Comparison of ENCODE assay signal across 1 cellular context in genomic region chr4:992297-993110, GRCh38.
TF ChIP-seq lines count a peak whose summit lies in the region.

No MANE protein-coding gene starts in this region.

TF ChIP-seq in HepG2, 621 proteins besides CTCF, POLR2A, EP300 and RAD21 (continued from another document and continues in another):
- TF ChIP-seq ARID4A (CRISPR knock-in tag; IDR thresholded peaks at IDR 0.05; ENCODE audit: borderline replicate concordance): peak; percentile 85; the same call in 1 of the 2 replicates
- peak; percentile 92 for TF ChIP-seq TARDBP (CRISPR knock-in tag; IDR thresholded peaks at IDR 0.05)
- TF ChIP-seq ZNF230 (CRISPR knock-in tag; IDR thresholded peaks at IDR 0.05): peak; percentile 43; the same call in 1 of the 2 replicates
- 0 out of 2 replicates have a peak, but pooled peaks have one; percentile 35 for TF ChIP-seq ZBTB7B (CRISPR knock-in tag; IDR thresholded peaks at IDR 0.05)
- TF ChIP-seq ZSCAN31 (CRISPR knock-in tag; IDR thresholded peaks at IDR 0.05; ENCODE audit: low read depth): peak; percentile 33
- TF ChIP-seq XRCC5 (optimal IDR thresholded peaks at IDR 0.05; ENCODE audit: low read length): peak; percentile 78
- TF ChIP-seq TFDP1 (CRISPR knock-in tag; IDR thresholded peaks at IDR 0.05; ENCODE audit: borderline replicate concordance): peak; percentile 50; the same call in 1 of the 2 replicates
- no peak for TF ChIP-seq IKZF4 (CRISPR knock-in tag; IDR thresholded peaks at IDR 0.05; ENCODE audit: borderline replicate concordance, low read depth, not compliant biosample characterization)
- TF ChIP-seq HIVEP1 (CRISPR knock-in tag; IDR thresholded peaks at IDR 0.05): peak; percentile 82; the same call in 1 of the 2 replicates
- TF ChIP-seq ETV5 (CRISPR knock-in tag; IDR thresholded peaks at IDR 0.05; ENCODE audit: borderline replicate concordance): peak; percentile 100
- no peak for TF ChIP-seq LCORL (IDR thresholded peaks at IDR 0.05)
- TF ChIP-seq LCORL (CRISPR knock-in tag; IDR thresholded peaks at IDR 0.05): peak; percentile 83
- TF ChIP-seq ZNF646 (CRISPR knock-in tag; IDR thresholded peaks at IDR 0.05): no peak
- peak; percentile 70; the same call in 1 of the 2 replicates for TF ChIP-seq ZNF143 (CRISPR knock-in tag; IDR thresholded peaks at IDR 0.05)
- TF ChIP-seq ZBTB25 (CRISPR knock-in tag; IDR thresholded peaks at IDR 0.05): peak; percentile 84
- peak; percentile 50; the same call in 1 of the 2 replicates for TF ChIP-seq TSC22D2 (CRISPR knock-in tag; IDR thresholded peaks at IDR 0.05; ENCODE audit: borderline replicate concordance)
- TF ChIP-seq ZNF256 (CRISPR knock-in tag; conservative IDR thresholded peaks at IDR 0.05): no peak
- 0 out of 2 replicates have a peak, but pooled peaks have one; percentile 92 for TF ChIP-seq SMAD3 (CRISPR knock-in tag; IDR thresholded peaks at IDR 0.05)
- peak; percentile 97 for TF ChIP-seq NR2F6 (IDR thresholded peaks at IDR 0.05)
- TF ChIP-seq NR2F6 (CRISPR knock-in tag; IDR thresholded peaks at IDR 0.05): peak; percentile 99
- peak; percentile 98 for TF ChIP-seq SP5 (CRISPR knock-in tag; IDR thresholded peaks at IDR 0.05; ENCODE audit: borderline replicate concordance, low read depth)
- no peak for TF ChIP-seq ATM (IDR thresholded peaks at IDR 0.05; ENCODE audit: borderline replicate concordance)
- TF ChIP-seq PRMT3 (CRISPR knock-in tag; IDR thresholded peaks at IDR 0.05; ENCODE audit: borderline replicate concordance, low read depth): 0 out of 2 replicates have a peak, but pooled peaks have one; percentile 27
- TF ChIP-seq POLR2AphosphoS5 (IDR thresholded peaks at IDR 0.05; ENCODE audit: low read depth, low read length): peak; percentile 93
- no peak for TF ChIP-seq ZNF234 (CRISPR knock-in tag; conservative IDR thresholded peaks at IDR 0.05)
- TF ChIP-seq WIZ (CRISPR knock-in tag; IDR thresholded peaks at IDR 0.05): 0 out of 2 replicates have a peak, but pooled peaks have one; percentile 32
- TF ChIP-seq, protein P1, sequence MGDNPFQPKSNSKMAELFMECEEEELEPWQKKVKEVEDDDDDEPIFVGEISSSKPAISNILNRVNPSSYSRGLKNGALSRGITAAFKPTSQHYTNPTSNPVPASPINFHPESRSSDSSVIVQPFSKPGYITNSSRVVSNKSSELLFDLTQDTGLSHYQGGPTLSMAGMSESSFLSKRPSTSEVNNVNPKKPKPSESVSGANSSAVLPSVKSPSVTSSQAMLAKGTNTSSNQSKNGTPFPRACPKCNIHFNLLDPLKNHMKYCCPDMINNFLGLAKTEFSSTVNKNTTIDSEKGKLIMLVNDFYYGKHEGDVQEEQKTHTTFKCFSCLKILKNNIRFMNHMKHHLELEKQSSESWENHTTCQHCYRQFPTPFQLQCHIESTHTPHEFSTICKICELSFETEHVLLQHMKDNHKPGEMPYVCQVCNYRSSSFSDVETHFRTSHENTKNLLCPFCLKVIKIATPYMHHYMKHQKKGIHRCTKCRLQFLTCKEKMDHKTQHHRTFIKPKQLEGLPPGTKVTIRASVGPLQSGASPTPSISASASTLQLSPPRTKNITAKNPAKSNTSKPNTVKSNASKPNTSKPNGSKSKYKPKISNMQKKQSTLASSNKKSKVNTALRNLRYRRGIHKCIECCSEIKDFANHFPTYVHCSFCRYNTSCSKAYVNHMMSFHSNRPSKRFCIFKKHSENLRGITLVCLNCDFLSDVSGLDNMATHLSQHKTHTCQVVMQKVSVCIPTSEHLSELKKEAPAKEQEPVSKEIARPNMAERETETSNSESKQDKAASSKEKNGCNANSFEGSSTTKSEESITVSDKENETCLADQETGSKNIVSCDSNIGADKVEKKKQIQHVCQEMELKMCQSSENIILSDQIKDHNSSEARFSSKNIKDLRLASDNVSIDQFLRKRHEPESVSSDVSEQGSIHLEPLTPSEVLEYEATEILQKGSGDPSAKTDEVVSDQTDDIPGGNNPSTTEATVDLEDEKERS (CRISPR knock-in tag; IDR thresholded peaks at IDR 0.05): peak; percentile 68
- TF ChIP-seq, protein P2, sequence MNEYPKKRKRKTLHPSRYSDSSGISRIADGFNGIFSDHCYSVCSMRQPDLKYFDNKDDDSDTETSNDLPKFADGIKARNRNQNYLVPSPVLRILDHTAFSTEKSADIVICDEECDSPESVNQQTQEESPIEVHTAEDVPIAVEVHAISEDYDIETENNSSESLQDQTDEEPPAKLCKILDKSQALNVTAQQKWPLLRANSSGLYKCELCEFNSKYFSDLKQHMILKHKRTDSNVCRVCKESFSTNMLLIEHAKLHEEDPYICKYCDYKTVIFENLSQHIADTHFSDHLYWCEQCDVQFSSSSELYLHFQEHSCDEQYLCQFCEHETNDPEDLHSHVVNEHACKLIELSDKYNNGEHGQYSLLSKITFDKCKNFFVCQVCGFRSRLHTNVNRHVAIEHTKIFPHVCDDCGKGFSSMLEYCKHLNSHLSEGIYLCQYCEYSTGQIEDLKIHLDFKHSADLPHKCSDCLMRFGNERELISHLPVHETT (CRISPR knock-in tag; conservative IDR thresholded peaks at IDR 0.05): peak; percentile 92
- TF ChIP-seq THAP7 (CRISPR knock-in tag; IDR thresholded peaks at IDR 0.05): peak; percentile 93
- TF ChIP-seq ZNF546 (CRISPR knock-in tag; conservative IDR thresholded peaks at IDR 0.05): peak; percentile 74
- no peak for TF ChIP-seq SOX13 (IDR thresholded peaks at IDR 0.05)
- peak in 1 of 2 experiments; percentile 84; a peak in 2 of 4 replicates for TF ChIP-seq SOX13 (CRISPR knock-in tag; conservative IDR thresholded peaks at IDR 0.05 in 1 of 2, IDR thresholded peaks at IDR 0.05 in 1 of 2)
- TF ChIP-seq, protein P3, sequence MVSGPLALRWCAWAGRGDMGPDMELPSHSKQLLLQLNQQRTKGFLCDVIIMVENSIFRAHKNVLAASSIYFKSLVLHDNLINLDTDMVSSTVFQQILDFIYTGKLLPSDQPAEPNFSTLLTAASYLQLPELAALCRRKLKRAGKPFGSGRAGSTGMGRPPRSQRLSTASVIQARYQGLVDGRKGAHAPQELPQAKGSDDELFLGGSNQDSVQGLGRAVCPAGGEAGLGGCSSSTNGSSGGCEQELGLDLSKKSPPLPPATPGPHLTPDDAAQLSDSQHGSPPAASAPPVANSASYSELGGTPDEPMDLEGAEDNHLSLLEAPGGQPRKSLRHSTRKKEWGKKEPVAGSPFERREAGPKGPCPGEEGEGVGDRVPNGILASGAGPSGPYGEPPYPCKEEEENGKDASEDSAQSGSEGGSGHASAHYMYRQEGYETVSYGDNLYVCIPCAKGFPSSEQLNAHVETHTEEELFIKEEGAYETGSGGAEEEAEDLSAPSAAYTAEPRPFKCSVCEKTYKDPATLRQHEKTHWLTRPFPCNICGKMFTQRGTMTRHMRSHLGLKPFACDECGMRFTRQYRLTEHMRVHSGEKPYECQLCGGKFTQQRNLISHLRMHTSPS (CRISPR knock-in tag; IDR thresholded peaks at IDR 0.05; ENCODE audit: low read depth): peak; percentile 71; the same call in 1 of the 2 replicates
- TF ChIP-seq GTF3A (CRISPR knock-in tag; conservative IDR thresholded peaks at IDR 0.05): 0 out of 2 replicates have a peak, but pooled peaks have one; percentile 60
- peak; percentile 27; the same call in 1 of the 2 replicates for TF ChIP-seq ZNF766 (CRISPR knock-in tag; IDR thresholded peaks at IDR 0.05; ENCODE audit: borderline replicate concordance)
- peak; percentile 38; the same call in 1 of the 2 replicates for TF ChIP-seq ZNF556 (CRISPR knock-in tag; IDR thresholded peaks at IDR 0.05; ENCODE audit: borderline replicate concordance)
- TF ChIP-seq ZNF441 (CRISPR knock-in tag; IDR thresholded peaks at IDR 0.05; ENCODE audit: borderline replicate concordance): peak; percentile 23; the same call in 1 of the 2 replicates
- peak; percentile 85; the same call in 1 of the 2 replicates for TF ChIP-seq REL (CRISPR knock-in tag; conservative IDR thresholded peaks at IDR 0.05)
- TF ChIP-seq ZNF484 (CRISPR knock-in tag; IDR thresholded peaks at IDR 0.05; ENCODE audit: borderline replicate concordance, low read depth): no peak
- peak; percentile 30; the same call in 1 of the 2 replicates for TF ChIP-seq ZNF160 (CRISPR knock-in tag; IDR thresholded peaks at IDR 0.05)
- no peak for TF ChIP-seq CENPT (CRISPR knock-in tag; IDR thresholded peaks at IDR 0.05; ENCODE audit: low read depth)
- TF ChIP-seq ZC3H13 (CRISPR knock-in tag; IDR thresholded peaks at IDR 0.05): peak; percentile 93
